ENCODE assay signal across 17 cellular contexts in genomic region chr18:32201936-32202335, GRCh38. TPM values are rescaled to one million over a fixed set of nuclear protein-coding genes. Genes with fewer than 3 reads are reported as not detected.
DNase-seq lines count a peak whose midpoint lies in the region; ATAC-seq and TF ChIP-seq lines count a peak whose summit lies in the region.
"Had no signal": no experiment of that assay in that cellular context is flagged by ENCODE, and none has a peak within 500 bp of the region (broad histone marks: within the 10 kb centered on the region; RNA-seq: fewer than 3 reads in every experiment).

No MANE protein-coding gene starts in this region.

- H3K27ac ChIP-seq in Peyer's patch (peak overlapping the region in 2 of 4 donors; percentile 59 to 78), muscle layer of duodenum (ENCODE audit: low read length) (peak overlapping the region; percentile 19), substantia nigra (ENCODE audit: low read depth, low read length, poor library complexity, severe bottlenecking) (no peak overlapping the region)
- H3K27ac ChIP-seq: BLaER1 had no signal

- TF ChIP-seq POLR2A in Peyer's patch (IDR thresholded peaks at IDR 0.05) = no peak

- DNase-seq in NCI-H2171 treated with DMSO at 0.1 percent for 48 hours (lab: John Stamatoyannopoulos, UW) (peak; percentile 10), NCI-H2171 (lab: John Stamatoyannopoulos, UW) (no peak), Peyer's patch (peak in 2 of 3 donors; percentile 90 to 92), left lobe of liver (ENCODE audit: low spot score) (peak; percentile 80), substantia nigra (lab: John Stamatoyannopoulos, UW) (no peak), nucleus accumbens (lab: John Stamatoyannopoulos, UW) (no peak)
- DNase-seq: 8988T; AML-193; CD4-positive, CD25-positive, alpha-beta regulatory T cell; DMS79 treated with DMSO at 0.1 percent for 48 hours; EL; GOT3; H9 had no signal

- H3K4me1 ChIP-seq in Peyer's patch = peaks cover 0 to 8% (median 0%) of the 10 kb centered on the region in 4 donors
- H3K4me1 ChIP-seq in muscle layer of duodenum (ENCODE audit: control insufficient read depth in 1 of 2, insufficient read depth in 2 of 2, low read length in 2 of 2) = no peaks in the 10 kb centered on the region
- H3K4me1 ChIP-seq: BLaER1 had no signal

- TF ChIP-seq CTCF in Peyer's patch (IDR thresholded peaks at IDR 0.05) = peak in 1 of 6 experiments; percentile 6

- H3K4me3 ChIP-seq in Peyer's patch (no peak overlapping the region), muscle layer of duodenum (ENCODE audit: low read depth in 1 of 2, low read length in 2 of 2) (no peak overlapping the region)
- H3K4me3 ChIP-seq: BLaER1 had no signal

- H3K9me3 ChIP-seq in Peyer's patch (no peaks in the 10 kb centered on the region), muscle layer of duodenum (ENCODE audit: control insufficient read depth in 1 of 2, low read length in 2 of 2) (no peaks in the 10 kb centered on the region)
- H3K9me3 ChIP-seq: BLaER1 had no signal

- ATAC-seq in left lobe of liver (peak; percentile 91), HG03457 (IDR thresholded peaks at IDR 0.05; ENCODE audit: unreplicated experiment) (no peak)

- peaks cover 0 to 10% (median 0%) of the 10 kb centered on the region in 3 donors for H3K36me3 ChIP-seq in Peyer's patch
- H3K36me3 ChIP-seq in muscle layer of duodenum (ENCODE audit: control insufficient read depth in 1 of 2, insufficient read depth in 2 of 2, low read length in 2 of 2) = no peaks in the 10 kb centered on the region
- H3K36me3 ChIP-seq: BLaER1 had no signal

- H3K27me3 ChIP-seq in Peyer's patch (no peaks in the 10 kb centered on the region), muscle layer of duodenum (ENCODE audit: low read depth, low read length) (no peaks in the 10 kb centered on the region)
- H3K27me3 ChIP-seq: BLaER1 had no signal

RNA-seq across cellular contexts. Expression of gene MEP1B, which starts 12.1 kb away (rescaled TPM):
- total RNA-seq in Peyer's patch = 1,000 to 10,000 TPM in 1 of 4 donors, 100 to 1,000 TPM in 2, 1 to 10 TPM in 1; 4.1 to 1,014 (median 487) TPM
- 1.3 TPM for total RNA-seq in left lobe of liver
- total RNA-seq: H9, HT-29 had no signal

Comparison
In these comparisons a context has a peak if more than half of its experiments do, and no peak if none do; other contexts are left out.
1. DNase-seq: peak in NCI-H2171 treated with DMSO at 0.1 percent for 48 hours (single experiment), Peyer's patch (2 of 3) and left lobe of liver (single experiment); none in NCI-H2171 (single experiment), substantia nigra (0 of 49) and nucleus accumbens (0 of 56).